Comparison of ENCODE assay signal across 8 cellular contexts in the genomic region with DNA sequence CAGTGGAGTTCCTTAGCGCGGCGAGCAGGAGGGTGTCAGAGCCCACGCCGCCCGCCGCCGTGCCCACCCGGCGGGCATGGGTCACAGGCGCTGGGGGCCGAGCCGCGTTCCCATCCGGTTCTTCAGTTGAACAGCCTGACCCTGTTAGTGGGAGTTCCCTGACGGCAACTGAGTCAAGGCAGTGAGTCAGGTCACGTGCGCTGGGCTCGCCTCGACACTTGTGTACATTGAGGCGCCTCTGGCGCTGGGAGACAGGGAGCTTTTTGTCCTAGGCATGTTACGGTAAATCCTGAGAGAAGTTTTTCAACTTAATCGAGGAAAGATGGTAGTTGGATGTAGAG. TPM values are rescaled to one million over a fixed set of nuclear protein-coding genes. Genes with fewer than 3 reads are reported as not detected.
A peak's percentile ranks its signal among the peaks of the same experiment; 100 is the strongest.
DNase-seq lines count a peak whose midpoint lies in the region; ATAC-seq and TF ChIP-seq lines count a peak whose summit lies in the region.

No MANE protein-coding gene starts in this region.

- H3K4me2 ChIP-seq in SK-N-SH (peak overlapping the region; percentile 90), trophoblast cell (ENCODE audit: low read length) (peak overlapping the region; percentile 70)

- TF ChIP-seq RAD21 in SK-N-SH (IDR thresholded peaks at IDR 0.05; ENCODE audit: low read length) = no peak

- CTCF ChIA-PET in SK-N-SH (lab: Yijun Ruan, JAX) = interaction anchor here (0.6 to 4.1 kb wide), 4 partner anchors 45 to 244 kb away, joined by 3 to 32 read pairs (median 4); no protein-coding TSS in a partner anchor

- peak overlapping the region; percentile 73 for H2BK5ac ChIP-seq in trophoblast cell (ENCODE audit: low read depth, low read length, poor library complexity)

- no peaks in the 10 kb centered on the region for H3K36me3 ChIP-seq in SK-N-SH (replicated peaks in 1 of 2; ENCODE audit: control insufficient read depth in 1 of 2, insufficient read depth in 2 of 2, low read length in 1 of 2)
- no peaks in the 10 kb centered on the region for H3K36me3 ChIP-seq in heart right ventricle
- no peaks in the 10 kb centered on the region for H3K36me3 ChIP-seq in trophoblast cell (ENCODE audit: control insufficient read depth in 1 of 2, insufficient read depth in 2 of 2, low read length in 2 of 2)
- H3K36me3 ChIP-seq in upper lobe of right lung = no peaks in the 10 kb centered on the region

- H3F3A ChIP-seq in SK-N-SH (replicated peaks; ENCODE audit: insufficient read depth) = peaks cover 8% of the 10 kb centered on the region

- H3K4me3 ChIP-seq in SK-N-SH (ENCODE audit: low read depth in 2 of 2, low read length in 1 of 2) = peak overlapping the region; percentile 95 to 97
- peak overlapping the region; percentile 58 to 100 (median 94) for H3K4me3 ChIP-seq in heart right ventricle
- peak overlapping the region; percentile 99 for H3K4me3 ChIP-seq in trophoblast cell (ENCODE audit: low read depth, low read length)
- peak overlapping the region; percentile 80 for H3K4me3 ChIP-seq in upper lobe of right lung

- no peak overlapping the region for H2BK12ac ChIP-seq in trophoblast cell (ENCODE audit: low read length)

- no peaks in the 10 kb centered on the region for H3K27me3 ChIP-seq in SK-N-SH (ENCODE audit: insufficient read depth)
- H3K27me3 ChIP-seq in heart right ventricle = no peaks in the 10 kb centered on the region
- no peaks in the 10 kb centered on the region for H3K27me3 ChIP-seq in trophoblast cell (ENCODE audit: insufficient read depth, low read length)
- no peaks in the 10 kb centered on the region for H3K27me3 ChIP-seq in upper lobe of right lung

- peak overlapping the region; percentile 96 for H3K14ac ChIP-seq in trophoblast cell (ENCODE audit: low read length)

- H4K8ac ChIP-seq in trophoblast cell (ENCODE audit: low read depth, low read length) = peak overlapping the region; percentile 89

- H4K12ac ChIP-seq in trophoblast cell (ENCODE audit: low read depth, low read length) = peak overlapping the region; percentile 81

- H2BK120ac ChIP-seq in trophoblast cell (ENCODE audit: insufficient read depth, low read length, poor library complexity) = peak overlapping the region; percentile 58

- TF ChIP-seq EP300 in SK-N-SH (IDR thresholded peaks at IDR 0.05; ENCODE audit: borderline replicate concordance in 1 of 2, low read depth in 1 of 2, low read length in 1 of 2) = no peak

- H4K20me1 ChIP-seq in SK-N-SH (ENCODE audit: insufficient read depth) = peaks cover 54% of the 10 kb centered on the region

- H2AK5ac ChIP-seq in trophoblast cell (ENCODE audit: low read length) = peak overlapping the region; percentile 98

- peaks cover 7% of the 10 kb centered on the region for H3K79me1 ChIP-seq in trophoblast cell (ENCODE audit: low read length)

- ATAC-seq in HG02981 (IDR thresholded peaks at IDR 0.05; ENCODE audit: unreplicated experiment) = peak; percentile 16
- ATAC-seq in heart right ventricle = peak in 6 of 8 donors; percentile 4 to 38 (median 24)
- ATAC-seq in upper lobe of right lung = peak; percentile 40

- H3K23ac ChIP-seq in trophoblast cell (ENCODE audit: low read length) = no peak overlapping the region

- H3K79me2 ChIP-seq in SK-N-SH (ENCODE audit: insufficient read depth) (peaks cover 65% of the 10 kb centered on the region), trophoblast cell (ENCODE audit: control insufficient read depth, insufficient read depth, low read length, poor library complexity) (peaks cover 23% of the 10 kb centered on the region)

- H3K4me1 ChIP-seq in SK-N-SH (ENCODE audit: control insufficient read depth in 1 of 2, insufficient read depth in 2 of 2, low read depth in 1 of 2, low read length in 1 of 2) (peaks cover 5 to 9% of the 10 kb centered on the region in 2 experiments), heart right ventricle (peaks cover 15 to 55% (median 48%) of the 10 kb centered on the region in 9 donors), trophoblast cell (ENCODE audit: control insufficient read depth in 1 of 2, insufficient read depth in 2 of 2, low read length in 2 of 2) (peaks cover 0 to 5% of the 10 kb centered on the region in 2 experiments), upper lobe of right lung (peaks cover 41% of the 10 kb centered on the region)

- no peaks in the 10 kb centered on the region for H3K9me2 ChIP-seq in SK-N-SH

- peak overlapping the region; percentile 92 for H3K9ac ChIP-seq in SK-N-SH
- H3K9ac ChIP-seq in trophoblast cell (ENCODE audit: low read length) = peak overlapping the region; percentile 95

- TF ChIP-seq CTCF in SK-N-SH (IDR thresholded peaks at IDR 0.05) = no peak
- TF ChIP-seq CTCF in heart right ventricle (IDR thresholded peaks at IDR 0.05) = no peak
- no peak for TF ChIP-seq CTCF in upper lobe of right lung (IDR thresholded peaks at IDR 0.05)

- intact Hi-C loops in heart right ventricle (cut with DNase I) (loop anchor here in 6 of 10 donors (1.0 to 5.0 kb wide), 10 partner anchors 44 to 121 kb away; a partner anchor contains a TSS), upper lobe of right lung (cut with DNase I) (no loop called here)

- H3K4ac ChIP-seq in trophoblast cell (ENCODE audit: low read depth, low read length) = peak overlapping the region; percentile 95

- POLR2A ChIA-PET in SK-N-SH (lab: Yijun Ruan, JAX) = interaction anchor here (1.3 to 1.7 kb wide), 2 partner anchors 46 to 76 kb away, joined by 4 to 11 read pairs; a partner anchor contains a TSS

- DNase-seq in ELR (ENCODE audit: low read depth) (peak; percentile 95), SK-N-SH (no peak), amniotic epithelial cell (ENCODE audit: low read depth) (peak; percentile 73), heart right ventricle (peak; percentile 25 to 36), trophoblast cell (peak; percentile 60), upper lobe of right lung (peak; percentile 79), 8988T (no peak)

- H2AFZ ChIP-seq in SK-N-SH (ENCODE audit: low read depth) = no peak overlapping the region
- H2AFZ ChIP-seq in trophoblast cell (ENCODE audit: insufficient read depth, low read length, poor library complexity) = peak overlapping the region; percentile 72

- H3K27ac ChIP-seq in SK-N-SH (ENCODE audit: low read depth in 2 of 2, low read length in 1 of 2) = peak overlapping the region; percentile 82 to 90
- peak overlapping the region; percentile 90 to 99 (median 96) for H3K27ac ChIP-seq in heart right ventricle
- H3K27ac ChIP-seq in trophoblast cell (ENCODE audit: low read depth, low read length) = peak overlapping the region; percentile 66
- peak overlapping the region; percentile 95 for H3K27ac ChIP-seq in upper lobe of right lung

- H3K9me3 ChIP-seq in SK-N-SH (no peaks in the 10 kb centered on the region), heart right ventricle (no peaks in the 10 kb centered on the region), trophoblast cell (ENCODE audit: insufficient read depth, low read depth, low read length) (no peaks in the 10 kb centered on the region), upper lobe of right lung (no peaks in the 10 kb centered on the region)

- H4K91ac ChIP-seq in trophoblast cell (ENCODE audit: low read depth, low read length) = peak overlapping the region; percentile 95

- peak overlapping the region; percentile 92 for H3K18ac ChIP-seq in trophoblast cell (ENCODE audit: low read length)

- 0% methylated on average over 8 of the region's 24 CpGs for WGBS in SK-N-SH (ENCODE audit: low lambda C conversion rate)
- WGBS in heart right ventricle, 2 donors = 0 to 1% methylated on average over 24 of the region's 24 CpGs
- WGBS in trophoblast cell (ENCODE audit: extremely low coverage, insufficient coverage, insufficient read length) = no CpG with 5 or more reads among the region's 24 CpGs

TF ChIP-seq in SK-N-SH, 30 proteins besides CTCF, POLR2A, EP300 and RAD21:
- TF ChIP-seq ELF1 (IDR thresholded peaks at IDR 0.05) (no peak), RFX5 (IDR thresholded peaks at IDR 0.05; ENCODE audit: low read length) (no peak), MXI1 (IDR thresholded peaks at IDR 0.05; ENCODE audit: low read depth, low read length) (peak; percentile 87), CHD2 (IDR thresholded peaks at IDR 0.05; ENCODE audit: low read length, partially characterized antibody) (no peak)
- TF ChIP-seq, protein P1, sequence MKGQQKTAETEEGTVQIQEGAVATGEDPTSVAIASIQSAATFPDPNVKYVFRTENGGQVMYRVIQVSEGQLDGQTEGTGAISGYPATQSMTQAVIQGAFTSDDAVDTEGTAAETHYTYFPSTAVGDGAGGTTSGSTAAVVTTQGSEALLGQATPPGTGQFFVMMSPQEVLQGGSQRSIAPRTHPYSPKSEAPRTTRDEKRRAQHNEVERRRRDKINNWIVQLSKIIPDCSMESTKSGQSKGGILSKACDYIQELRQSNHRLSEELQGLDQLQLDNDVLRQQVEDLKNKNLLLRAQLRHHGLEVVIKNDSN (IDR thresholded peaks at IDR 0.05; ENCODE audit: borderline replicate concordance, low read depth) = peak; percentile 84
- TF ChIP-seq, protein P2, sequence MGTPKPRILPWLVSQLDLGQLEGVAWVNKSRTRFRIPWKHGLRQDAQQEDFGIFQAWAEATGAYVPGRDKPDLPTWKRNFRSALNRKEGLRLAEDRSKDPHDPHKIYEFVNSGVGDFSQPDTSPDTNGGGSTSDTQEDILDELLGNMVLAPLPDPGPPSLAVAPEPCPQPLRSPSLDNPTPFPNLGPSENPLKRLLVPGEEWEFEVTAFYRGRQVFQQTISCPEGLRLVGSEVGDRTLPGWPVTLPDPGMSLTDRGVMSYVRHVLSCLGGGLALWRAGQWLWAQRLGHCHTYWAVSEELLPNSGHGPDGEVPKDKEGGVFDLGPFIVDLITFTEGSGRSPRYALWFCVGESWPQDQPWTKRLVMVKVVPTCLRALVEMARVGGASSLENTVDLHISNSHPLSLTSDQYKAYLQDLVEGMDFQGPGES (IDR thresholded peaks at IDR 0.05; ENCODE audit: low read depth, low read length) = no peak
- TF ChIP-seq, protein P3, sequence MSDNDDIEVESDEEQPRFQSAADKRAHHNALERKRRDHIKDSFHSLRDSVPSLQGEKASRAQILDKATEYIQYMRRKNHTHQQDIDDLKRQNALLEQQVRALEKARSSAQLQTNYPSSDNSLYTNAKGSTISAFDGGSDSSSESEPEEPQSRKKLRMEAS (IDR thresholded peaks at IDR 0.05; ENCODE audit: low read depth) = peak; percentile 61

RNA-seq across cellular contexts. Expression of a gene that starts 0.7 kb away (rescaled TPM):
- polyA plus RNA-seq in SK-N-SH (2012; rRNA removed) (271 and 329 TPM in 2 replicates), heart right ventricle (100 to 1,000 TPM; 161 to 173 TPM)
- polyA plus RNA-seq in SK-N-SH (2012; cell fraction: cytosol; rRNA removed) = 329 and 346 TPM in 2 replicates
- 86.6 and 91.2 TPM in 2 replicates for polyA plus RNA-seq in SK-N-SH (2012; cell fraction: nucleus; rRNA removed)
- total RNA-seq in heart right ventricle (100 to 1,000 TPM; 234 to 348 (median 310) TPM), upper lobe of right lung (306 TPM)
- 236 and 247 TPM in 2 replicates for polyA plus RNA-seq in trophoblast cell (2013)

Comparison
In these comparisons a context has a peak if more than half of its experiments do, and no peak if none do; other contexts are left out.
1. DNase-seq: peak in ELR (single experiment), amniotic epithelial cell (single experiment), heart right ventricle (2 of 2), trophoblast cell (2 of 2) and upper lobe of right lung (single experiment); none in SK-N-SH (single experiment) and 8988T (single experiment).
2. Peak in every context shown above with its lines, with median percentiles within 50 percentile points of each other: ATAC-seq, H3K27ac ChIP-seq and H3K4me3 ChIP-seq.